26 cellular contexts compared by ENCODE assay signal in the genomic region with DNA sequence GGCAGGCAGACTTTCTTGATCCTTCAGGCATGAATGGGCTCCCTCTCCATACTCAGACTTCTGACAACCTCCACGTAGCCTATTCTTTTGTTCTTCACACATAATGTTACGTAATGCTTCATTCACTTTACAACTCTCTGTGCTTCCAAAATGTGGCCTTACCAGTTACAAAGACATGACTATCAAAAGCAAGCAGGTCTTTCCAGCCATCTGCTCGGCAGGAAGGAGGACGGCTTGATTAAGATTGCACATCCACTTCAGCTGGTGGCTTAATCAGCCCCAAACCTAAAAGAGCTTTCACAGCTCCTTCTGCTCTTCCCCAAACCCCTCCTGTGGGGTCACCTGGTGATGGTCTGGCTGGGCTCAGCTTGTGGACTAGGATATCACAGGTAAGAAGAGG.
DNase-seq lines count a peak whose midpoint lies in the region; ATAC-seq, FAIRE-seq and TF ChIP-seq lines count a peak whose summit lies in the region.
"Had no signal": no experiment of that assay in that cellular context is flagged by ENCODE, and none has a peak within 500 bp of the region (broad histone marks: within the 10 kb centered on the region; RNA-seq: fewer than 3 reads in every experiment).

No MANE protein-coding gene starts in this region.

- H2AFZ ChIP-seq in H1 (ENCODE audit: low read length) (no peak overlapping the region), GM23338 (no peak overlapping the region)

- no peak overlapping the region for H3K14ac ChIP-seq in H1 (ENCODE audit: insufficient read length)

- CTCF ChIA-PET in H1 (lab: Charles Lee; ENCODE audit: partially characterized antibody), result interaction anchor here (1.1 to 2.0 kb wide), 6 partner anchors 13 to 335 kb away, joined by 3 to 8 read pairs (median 4); a partner anchor contains a TSS

- H3K4me3 ChIP-seq in H1 (ENCODE audit: extremely low read depth in 1 of 4, insufficient read depth in 2 of 4, low read depth in 3 of 4, low read length in 4 of 4) (no peak overlapping the region), GM23338 (no peak overlapping the region)

- TF ChIP-seq CTCF in H1 (IDR thresholded peaks at IDR 0.05; ENCODE audit: control extremely low read depth in 1 of 3, insufficient read depth in 1 of 3, low read depth in 1 of 3, low read length in 3 of 3) (no peak), type B pancreatic cell (conservative IDR thresholded peaks at IDR 0.05) (no peak), GM23338 (conservative IDR thresholded peaks at IDR 0.05; ENCODE audit: low read depth in 2 of 2) (no peak)

- no peak overlapping the region for H3K9ac ChIP-seq in H1 (replicated peaks in 1 of 4; ENCODE audit: extremely low read depth in 1 of 4, low read depth in 3 of 4, low read length in 3 of 4)

- H3K4me1 Mint-ChIP-seq in type B pancreatic cell (ENCODE audit: unreplicated experiment) (peaks cover 16% of the 10 kb centered on the region), GM23338 (peaks cover 18% of the 10 kb centered on the region)
- H3K4me1 Mint-ChIP-seq: activated CD8-positive, alpha-beta memory T cell treated with anti-CD3 and anti-CD28 coated beads, Interleukin-2, amount 10 ng/mL, durations not matched to agents 7 days and 5 days; CD4-positive, alpha-beta memory T cell had no signal

- peaks cover 6% of the 10 kb centered on the region for H3K9me3 Mint-ChIP-seq in type B pancreatic cell
- peaks cover 31% of the 10 kb centered on the region for H3K9me3 Mint-ChIP-seq in GM23338
- H3K9me3 Mint-ChIP-seq: activated T-helper 2 cell treated with anti-CD3 and anti-CD28 coated beads, Interferon-gamma antibody, Interleukin-2, Interleukin-4, amounts not matched to agents 10 μg/mL and 5 μg/mL and 100 μg/mL, durations not matched to agents 14 hours and 24 hours and 36 hours; CD4-positive, alpha-beta memory T cell; memory B cell; stimulated activated naive CD8-positive, alpha-beta T cell treated with anti-CD3 and anti-CD28 coated beads, Interleukin-15, Interleukin-2, amounts not matched to agents 100 ng/mL and 50 ng/mL, for 24 hours had no signal

- H3K4me2 ChIP-seq in H1 (ENCODE audit: insufficient read depth in 1 of 2, low read depth in 2 of 2, low read length in 2 of 2) (no peak overlapping the region), GM23338 (no peak overlapping the region)

- H3K4me3 Mint-ChIP-seq in type B pancreatic cell, result peak overlapping the region; percentile 7
- H3K4me3 Mint-ChIP-seq in GM23338, result no peak overlapping the region
- H3K4me3 Mint-ChIP-seq: activated CD8-positive, alpha-beta memory T cell treated with anti-CD3 and anti-CD28 coated beads, Interleukin-2, amount 10 ng/mL, durations not matched to agents 7 days and 5 days; CD4-positive, alpha-beta memory T cell; memory B cell; nephron; stimulated activated naive CD8-positive, alpha-beta T cell treated with anti-CD3 and anti-CD28 coated beads, Interleukin-15, Interleukin-2, amounts not matched to agents 100 ng/mL and 50 ng/mL, for 24 hours had no signal

- H3K23me2 ChIP-seq in H1 (ENCODE audit: low read depth, low read length), result no peaks in the 10 kb centered on the region

- H3K4ac ChIP-seq in H1 (replicated peaks; ENCODE audit: insufficient read length, low read depth, low read length), result no peak overlapping the region

- H3F3A ChIP-seq in GM23338 (replicated peaks; ENCODE audit: low read depth), result no peaks in the 10 kb centered on the region

- peak overlapping the region; percentile 88; the same call in 1 of the 2 replicates for H2BK15ac ChIP-seq in H1 (ENCODE audit: low read length)

- no peaks in the 10 kb centered on the region for H3K9me2 ChIP-seq in GM23338 (ENCODE audit: insufficient read depth)

- POLR2A ChIA-PET in H1 (lab: Charles Lee; ENCODE audit: partially characterized antibody), result no interaction called here

- no peak overlapping the region for H3K23ac ChIP-seq in H1 (ENCODE audit: insufficient read length)

- no peaks in the 10 kb centered on the region for H3K36me3 Mint-ChIP-seq in type B pancreatic cell
- peaks cover 16% of the 10 kb centered on the region for H3K36me3 Mint-ChIP-seq in GM23338 (ENCODE audit: low read depth)
- H3K36me3 Mint-ChIP-seq: activated CD8-positive, alpha-beta memory T cell treated with anti-CD3 and anti-CD28 coated beads, Interleukin-2, amount 10 ng/mL, durations not matched to agents 7 days and 5 days; CD4-positive, alpha-beta memory T cell; memory B cell had no signal

- ATAC-seq in HG03469 (IDR thresholded peaks at IDR 0.05; ENCODE audit: unreplicated experiment), result no peak
- no peak for ATAC-seq in GM23338
- ATAC-seq: activated CD8-positive, alpha-beta memory T cell treated with anti-CD3 and anti-CD28 coated beads, Interleukin-2, amount 10 ng/mL, durations not matched to agents 7 days and 5 days had no signal

- TF ChIP-seq RAD21 in H1 (IDR thresholded peaks at IDR 0.05 in 1 of 2, conservative IDR thresholded peaks at IDR 0.05 in 1 of 2; ENCODE audit: low read depth in 2 of 2, low read length in 2 of 2), result no peak

- H3K56ac ChIP-seq in H1 (replicated peaks; ENCODE audit: insufficient read length, low read depth, low read length), result no peak overlapping the region

- H4K5ac ChIP-seq in H1 (ENCODE audit: insufficient read length, low read depth, low read length), result no peak overlapping the region

- no peak overlapping the region for H2BK5ac ChIP-seq in H1 (ENCODE audit: low read depth, low read length)

- no peak overlapping the region for H3K18ac ChIP-seq in H1 (ENCODE audit: extremely low read depth, low read length)

- H3K36me3 ChIP-seq in H1 (ENCODE audit: control insufficient read depth in 2 of 4, insufficient read depth in 4 of 4, low read length in 3 of 4) (no peaks in the 10 kb centered on the region), GM23338 (ENCODE audit: insufficient read depth) (no peaks in the 10 kb centered on the region)

- no peak overlapping the region for H2AK5ac ChIP-seq in H1 (ENCODE audit: low read depth, low read length)

- peak overlapping the region; percentile 63 for H2BK120ac ChIP-seq in H1 (replicated peaks; ENCODE audit: low read depth, low read length)

- H3K4me1 ChIP-seq in H1 (replicated peaks in 1 of 4; ENCODE audit: control insufficient read depth in 3 of 4, insufficient read depth in 4 of 4, low read length in 3 of 4), result peaks cover 0 to 6% (median 2%) of the 10 kb centered on the region in 4 experiments; a peak in 4 of 7 replicates
- H3K4me1 ChIP-seq in GM23338 (ENCODE audit: insufficient read depth), result peaks cover 4% of the 10 kb centered on the region; the same call in 1 of the 2 replicates

- no peak overlapping the region for H2BK12ac ChIP-seq in H1 (ENCODE audit: low read depth, low read length)

- no peak for TF ChIP-seq EP300 in H1 (IDR thresholded peaks at IDR 0.05; ENCODE audit: borderline replicate concordance in 1 of 2, low read depth in 2 of 2, low read length in 2 of 2)

- no peaks in the 10 kb centered on the region for H3K79me1 ChIP-seq in H1 (ENCODE audit: low read depth, low read length)

- H4K20me1 ChIP-seq in H1 (replicated peaks in 1 of 2; ENCODE audit: control insufficient read depth in 1 of 2, insufficient read depth in 2 of 2, low read length in 2 of 2), result no peaks in the 10 kb centered on the region
- H4K20me1 ChIP-seq in GM23338 (replicated peaks; ENCODE audit: insufficient read depth), result no peaks in the 10 kb centered on the region

- peak overlapping the region; percentile 46 for H3K27ac Mint-ChIP-seq in type B pancreatic cell
- H3K27ac Mint-ChIP-seq in GM23338, result no peak overlapping the region
- H3K27ac Mint-ChIP-seq: activated CD8-positive, alpha-beta memory T cell treated with anti-CD3 and anti-CD28 coated beads, Interleukin-2, amount 10 ng/mL, durations not matched to agents 7 days and 5 days; activated T-helper 2 cell treated with anti-CD3 and anti-CD28 coated beads, Interferon-gamma antibody, Interleukin-2, Interleukin-4, amounts not matched to agents 10 μg/mL and 5 μg/mL and 100 μg/mL, durations not matched to agents 14 hours and 24 hours and 36 hours; CD4-positive, alpha-beta memory T cell; memory B cell; nephron; stimulated activated naive CD8-positive, alpha-beta T cell treated with anti-CD3 and anti-CD28 coated beads, Interleukin-15, Interleukin-2, amounts not matched to agents 100 ng/mL and 50 ng/mL, for 24 hours had no signal

- H3K27me3 Mint-ChIP-seq in type B pancreatic cell, result peaks cover 13% of the 10 kb centered on the region
- peaks cover 3% of the 10 kb centered on the region for H3K27me3 Mint-ChIP-seq in GM23338 (ENCODE audit: insufficient read depth, low read depth, poor library complexity)

- no peak for FAIRE-seq in H1 (lab: Jason Lieb, UNC)
- FAIRE-seq: urothelium cell line had no signal

- H4K91ac ChIP-seq in H1 (replicated peaks; ENCODE audit: insufficient read length, low read length), result no peak overlapping the region

- no peak overlapping the region for H2BK20ac ChIP-seq in H1 (ENCODE audit: low read length)

- no peaks in the 10 kb centered on the region for H3K79me2 ChIP-seq in H1 (ENCODE audit: control insufficient read depth in 1 of 2, insufficient read depth in 2 of 2, low read length in 2 of 2)
- no peaks in the 10 kb centered on the region for H3K79me2 ChIP-seq in GM23338 (replicated peaks; ENCODE audit: insufficient read depth)

- no peak overlapping the region for H3K27ac ChIP-seq in H1 (ENCODE audit: low read depth, low read length)
- H3K27ac ChIP-seq in GM23338 (ENCODE audit: low read depth), result no peak overlapping the region

- no peak for TF ChIP-seq POLR2A in H1 (IDR thresholded peaks at IDR 0.05; ENCODE audit: control extremely low read depth in 1 of 2, low read depth in 2 of 2, low read length in 2 of 2)

- H3K27me3 ChIP-seq in H1 (replicated peaks in 1 of 4; ENCODE audit: control insufficient read depth in 3 of 4, extremely low read depth in 1 of 4, insufficient read depth in 3 of 4, low read length in 3 of 4) (no peaks in the 10 kb centered on the region), GM23338 (ENCODE audit: insufficient read depth) (no peaks in the 10 kb centered on the region)

- WGBS in H1 (ENCODE audit: extremely low coverage in 1 of 2, insufficient coverage in 1 of 2, insufficient read length in 1 of 2, insufficient replicate concordance in 2 of 2, low coverage in 1 of 2, low lambda C conversion rate in 2 of 2, missing lambda C conversion rate in 1 of 2), 2 experiments, result 81% methylated on average over 4 of the region's 4 CpGs; no CpG with 5 or more reads in 1 of the 2 experiments

- H4K8ac ChIP-seq in H1 (ENCODE audit: extremely low read depth, insufficient read depth, low read length), result no peak overlapping the region

- peak; percentile 78 for DNase-seq in SIG-M5 treated with dmso at 0.1 percent for 504 hours (lab: John Stamatoyannopoulos, UW; ENCODE audit: unreplicated experiment)
- DNase-seq in SIG-M5 (lab: John Stamatoyannopoulos, UW), result no peak
- DNase-seq in NOMO-1 treated with dmso at 0.1 percent for 144 hours (lab: John Stamatoyannopoulos, UW; ENCODE audit: unreplicated experiment), result peak; percentile 36
- DNase-seq in H1 (ENCODE audit: low read depth in 1 of 2, low spot score in 2 of 2), result no peak
- no peak for DNase-seq in type B pancreatic cell (ENCODE audit: extremely low spot score, unreplicated experiment)
- no peak for DNase-seq in NCI-H1436 treated with DMSO at 0.1 percent for 48 hours (lab: John Stamatoyannopoulos, UW)
- DNase-seq in GM23338 (ENCODE audit: low spot score), result no peak
- DNase-seq: ACHN; activated CD4-positive, alpha-beta T cell treated with anti-CD3 and anti-CD28 coated beads for 1 hour; activated CD8-positive, alpha-beta memory T cell treated with anti-CD3 and anti-CD28 coated beads, Interleukin-2, amount 10 ng/mL, durations not matched to agents 7 days and 5 days; CD4-positive, alpha-beta memory T cell; central memory CD4-positive, alpha-beta T cell; effector CD8-positive, alpha-beta T cell; hypothalamus; kidney glomerular epithelial cell; MM.1S; NCI-H2171 treated with DMSO at 0.1 percent for 48 hours; NK-92 treated with Interleukin-12 subunit alpha and Interleukin-12 subunit beta, amount 100 ng/mL, for 24 hours; SHP77; T-helper 2 cell had no signal

- H3K9me3 ChIP-seq in H1 (ENCODE audit: insufficient read depth in 2 of 2, low read depth in 1 of 2, low read length in 1 of 2), result peaks cover 7% of the 10 kb centered on the region in 2 experiments

Comparison
In these comparisons a context has a peak if more than half of its experiments do, and no peak if none do; other contexts are left out.
1. DNase-seq: peak in SIG-M5 treated with dmso at 0.1 percent for 504 hours (single experiment) and NOMO-1 treated with dmso at 0.1 percent for 144 hours (single experiment); none in SIG-M5 (single experiment), H1 (0 of 2), type B pancreatic cell (single experiment), NCI-H1436 treated with DMSO at 0.1 percent for 48 hours (single experiment) and GM23338 (single experiment).